ENCODE assay signal across 18 cellular contexts in the genomic region with DNA sequence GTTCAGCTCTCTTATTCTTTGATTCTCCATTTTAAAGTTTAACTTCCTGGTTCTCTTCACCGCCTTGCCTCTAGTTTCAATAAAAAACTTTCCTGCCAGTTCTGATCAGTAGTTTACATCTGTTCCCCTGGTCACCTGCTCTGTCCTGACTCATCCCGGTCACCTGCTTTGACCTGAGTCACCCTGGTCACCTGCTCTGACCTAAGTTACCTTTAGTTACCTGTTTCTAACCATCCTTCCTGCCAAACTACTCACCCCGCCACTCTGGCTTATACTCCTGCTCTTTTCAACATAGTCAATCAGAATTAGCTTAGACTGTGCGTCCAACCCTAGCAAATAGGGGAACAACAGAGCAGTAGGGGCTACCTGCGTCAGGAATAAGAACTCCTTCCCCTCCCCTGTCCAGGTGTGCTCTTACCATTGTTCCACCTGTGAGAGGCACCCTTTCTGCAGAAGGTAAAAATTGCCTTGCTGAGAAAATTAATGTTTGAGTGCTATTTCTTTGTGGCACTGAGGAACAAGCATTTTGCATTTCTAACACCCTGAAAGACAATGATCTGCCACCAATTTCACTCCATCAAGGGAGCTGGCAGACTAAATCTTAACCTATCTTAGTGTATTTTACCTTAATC.
DNase-seq lines count a peak whose midpoint lies in the region; ATAC-seq, FAIRE-seq and TF ChIP-seq lines count a peak whose summit lies in the region.
"Had no signal": no experiment of that assay in that cellular context is flagged by ENCODE, and none has a peak within 500 bp of the region (broad histone marks: within the 10 kb centered on the region; RNA-seq: fewer than 3 reads in every experiment).

No MANE protein-coding gene starts in this region.

- no peak overlapping the region for H2AFZ ChIP-seq in SK-N-SH (ENCODE audit: low read depth)
- no peak overlapping the region for H2AFZ ChIP-seq in hepatocyte
- H2AFZ ChIP-seq: GM23338 had no signal

- H3K27ac ChIP-seq in SK-N-SH (ENCODE audit: low read depth in 2 of 2, low read length in 1 of 2) = no peak overlapping the region
- peak overlapping the region; percentile 73 for H3K27ac ChIP-seq in hepatocyte
- H3K27ac ChIP-seq: BLaER1 treated with 17β-estradiol and CSF1 and Interleukin-3, amounts not matched to agents 10 nM and 100 nM; KMS-11 had no signal

- H3K9me3 ChIP-seq in SK-N-SH (peaks cover 26% of the 10 kb centered on the region), adipocyte (ENCODE audit: control insufficient read depth, low read length) (peaks cover 32% of the 10 kb centered on the region), hepatocyte (ENCODE audit: low read depth) (no peaks in the 10 kb centered on the region)

- POLR2A ChIA-PET in SK-N-SH (lab: Yijun Ruan, JAX) = no interaction called here

- no peak for TF ChIP-seq RAD21 in SK-N-SH (IDR thresholded peaks at IDR 0.05; ENCODE audit: low read length)

- H3F3A ChIP-seq in SK-N-SH (replicated peaks; ENCODE audit: insufficient read depth) = no peaks in the 10 kb centered on the region

- H3K36me3 ChIP-seq in SK-N-SH (replicated peaks in 1 of 2; ENCODE audit: control insufficient read depth in 1 of 2, insufficient read depth in 2 of 2, low read length in 1 of 2) (peaks cover 13 to 36% of the 10 kb centered on the region in 2 experiments), adipocyte (ENCODE audit: control insufficient read depth, insufficient read depth, low read length, severe bottlenecking) (peaks cover 17% of the 10 kb centered on the region), hepatocyte (replicated peaks; ENCODE audit: insufficient read depth, low read depth) (no peaks in the 10 kb centered on the region)

- H3K36me3 Mint-ChIP-seq in activated naive CD8-positive, alpha-beta T cell treated with anti-CD3 and anti-CD28 coated beads for 36 hours = no peaks in the 10 kb centered on the region
- H3K36me3 Mint-ChIP-seq: IgD-negative memory B cell had no signal

- DNase-seq in SK-N-SH (no peak), adipocyte (ENCODE audit: low read depth) (no peak), hepatocyte (ENCODE audit: low spot score) (peak; percentile 14), urothelium cell line (ENCODE audit: low spot score) (no peak)
- DNase-seq in activated naive CD8-positive, alpha-beta T cell treated with anti-CD3 and anti-CD28 coated beads for 36 hours = no peak
- DNase-seq: 8988T; CD4-positive, CD25-positive, alpha-beta regulatory T cell; DMS 273 treated with DMSO at 0.1 percent for 48 hours; DMS79 treated with DMSO at 0.1 percent for 48 hours; EL; H7 had no signal

- H3K4me2 ChIP-seq in SK-N-SH (no peak overlapping the region), hepatocyte (no peak overlapping the region)
- H3K4me2 ChIP-seq: BLaER1 treated with 17β-estradiol and CSF1 and Interleukin-3, amounts not matched to agents 10 nM and 100 nM; GM23338; KMS-11 had no signal

- WGBS in SK-N-SH (ENCODE audit: low lambda C conversion rate) = 86% methylated on average over 5 of the region's 5 CpGs
- 77% methylated on average over 5 of the region's 5 CpGs for WGBS in hepatocyte (ENCODE audit: low lambda C conversion rate, missing lambda C conversion rate)

- H3K4me3 Mint-ChIP-seq in activated naive CD8-positive, alpha-beta T cell treated with anti-CD3 and anti-CD28 coated beads for 36 hours = no peak overlapping the region
- H3K4me3 Mint-ChIP-seq: GM23338, IgD-negative memory B cell had no signal

- H4K20me1 ChIP-seq in SK-N-SH (ENCODE audit: insufficient read depth) (no peaks in the 10 kb centered on the region), hepatocyte (ENCODE audit: insufficient read depth, poor library complexity, severe bottlenecking) (no peaks in the 10 kb centered on the region)

- no peaks in the 10 kb centered on the region for H3K79me2 ChIP-seq in SK-N-SH (ENCODE audit: insufficient read depth)
- H3K79me2 ChIP-seq in hepatocyte = no peaks in the 10 kb centered on the region

- H3K9ac ChIP-seq in SK-N-SH = no peak overlapping the region
- no peak overlapping the region for H3K9ac ChIP-seq in adipocyte (ENCODE audit: low read length)
- H3K9ac ChIP-seq: BLaER1 treated with 17β-estradiol and CSF1 and Interleukin-3, amounts not matched to agents 10 nM and 100 nM; KMS-11 had no signal

- CTCF ChIA-PET in SK-N-SH (lab: Yijun Ruan, JAX) = no interaction called here

- H3K4me1 ChIP-seq in SK-N-SH (ENCODE audit: control insufficient read depth in 1 of 2, insufficient read depth in 2 of 2, low read depth in 1 of 2, low read length in 1 of 2) (no peaks in the 10 kb centered on the region), adipocyte (ENCODE audit: control insufficient read depth, insufficient read depth, low read length) (no peaks in the 10 kb centered on the region), hepatocyte (ENCODE audit: insufficient read depth) (peaks cover 4% of the 10 kb centered on the region)
- H3K4me1 ChIP-seq: BLaER1 treated with 17β-estradiol and CSF1 and Interleukin-3, amounts not matched to agents 10 nM and 100 nM had no signal

- no peak overlapping the region for H3K27ac Mint-ChIP-seq in activated naive CD8-positive, alpha-beta T cell treated with anti-CD3 and anti-CD28 coated beads for 36 hours
- H3K27ac Mint-ChIP-seq: CD4-positive, CD25-positive, alpha-beta regulatory T cell; GM23338; IgD-negative memory B cell had no signal

- H3K27me3 ChIP-seq in SK-N-SH (ENCODE audit: insufficient read depth) (no peaks in the 10 kb centered on the region), adipocyte (replicated peaks; ENCODE audit: control insufficient read depth, insufficient read depth, low read length) (no peaks in the 10 kb centered on the region), hepatocyte (no peaks in the 10 kb centered on the region)
- H3K27me3 ChIP-seq: BLaER1 treated with 17β-estradiol and CSF1 and Interleukin-3, amounts not matched to agents 10 nM and 100 nM had no signal

- TF ChIP-seq CTCF in SK-N-SH (IDR thresholded peaks at IDR 0.05) (no peak), hepatocyte (IDR thresholded peaks at IDR 0.05; ENCODE audit: poor library complexity) (no peak)

- H3K4me3 ChIP-seq in SK-N-SH (ENCODE audit: low read depth in 2 of 2, low read length in 1 of 2) (no peak overlapping the region; a peak in 1 of 4 replicates), adipocyte (ENCODE audit: low read length) (peak overlapping the region; percentile 46), hepatocyte (no peak overlapping the region)
- H3K4me3 ChIP-seq: GM23338 had no signal

- no peaks in the 10 kb centered on the region for H3K9me2 ChIP-seq in SK-N-SH
- H3K9me2 ChIP-seq in hepatocyte (replicated peaks; ENCODE audit: insufficient read depth) = no peaks in the 10 kb centered on the region

- ATAC-seq in SK-N-SH treated with all-trans-retinoic acid at 6 μM for 48 hours (no peak), GM19397 (IDR thresholded peaks at IDR 0.05; ENCODE audit: unreplicated experiment) (no peak)
- ATAC-seq: GM23338 had no signal

- peaks cover 21% of the 10 kb centered on the region for H3K9me3 Mint-ChIP-seq in activated naive CD8-positive, alpha-beta T cell treated with anti-CD3 and anti-CD28 coated beads for 36 hours

- no peak for TF ChIP-seq EP300 in SK-N-SH (IDR thresholded peaks at IDR 0.05; ENCODE audit: borderline replicate concordance in 1 of 2, low read depth in 1 of 2, low read length in 1 of 2)

- no peak for FAIRE-seq in urothelium cell line (lab: Jason Lieb, UNC)
- FAIRE-seq: G401.6 had no signal

- no peaks in the 10 kb centered on the region for H3K27me3 Mint-ChIP-seq in activated naive CD8-positive, alpha-beta T cell treated with anti-CD3 and anti-CD28 coated beads for 36 hours
- H3K27me3 Mint-ChIP-seq: CD4-positive, CD25-positive, alpha-beta regulatory T cell; IgD-negative memory B cell had no signal

- no peaks in the 10 kb centered on the region for H3K4me1 Mint-ChIP-seq in activated naive CD8-positive, alpha-beta T cell treated with anti-CD3 and anti-CD28 coated beads for 36 hours
- H3K4me1 Mint-ChIP-seq: CD4-positive, CD25-positive, alpha-beta regulatory T cell; GM23338; IgD-negative memory B cell had no signal

TF ChIP-seq in SK-N-SH treated with all-trans-retinoic acid at 6 μM for 48 hours, 23 proteins besides CTCF, POLR2A, EP300 and RAD21 (continues in another document):
- TF ChIP-seq, protein P1, sequence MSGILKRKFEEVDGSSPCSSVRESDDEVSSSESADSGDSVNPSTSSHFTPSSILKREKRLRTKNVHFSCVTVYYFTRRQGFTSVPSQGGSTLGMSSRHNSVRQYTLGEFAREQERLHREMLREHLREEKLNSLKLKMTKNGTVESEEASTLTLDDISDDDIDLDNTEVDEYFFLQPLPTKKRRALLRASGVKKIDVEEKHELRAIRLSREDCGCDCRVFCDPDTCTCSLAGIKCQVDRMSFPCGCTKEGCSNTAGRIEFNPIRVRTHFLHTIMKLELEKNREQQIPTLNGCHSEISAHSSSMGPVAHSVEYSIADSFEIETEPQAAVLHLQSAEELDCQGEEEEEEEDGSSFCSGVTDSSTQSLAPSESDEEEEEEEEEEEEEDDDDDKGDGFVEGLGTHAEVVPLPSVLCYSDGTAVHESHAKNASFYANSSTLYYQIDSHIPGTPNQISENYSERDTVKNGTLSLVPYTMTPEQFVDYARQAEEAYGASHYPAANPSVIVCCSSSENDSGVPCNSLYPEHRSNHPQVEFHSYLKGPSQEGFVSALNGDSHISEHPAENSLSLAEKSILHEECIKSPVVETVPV (CRISPR knock-in tag; IDR thresholded peaks at IDR 0.05) = no peak
- no peak for TF ChIP-seq ISL1 (CRISPR knock-in tag; IDR thresholded peaks at IDR 0.05)
- 0 out of 2 replicates have a peak, but pooled peaks have one; percentile 18 for TF ChIP-seq CSDC2 (CRISPR knock-in tag; IDR thresholded peaks at IDR 0.05)
- no peak for TF ChIP-seq TCF4 (CRISPR knock-in tag; IDR thresholded peaks at IDR 0.05; ENCODE audit: borderline replicate concordance)
- no peak for TF ChIP-seq TOX (CRISPR knock-in tag; IDR thresholded peaks at IDR 0.05; ENCODE audit: borderline replicate concordance)

TF ChIP-seq in SK-N-SH, 30 proteins besides CTCF, POLR2A, EP300 and RAD21:
- no peak for TF ChIP-seq EZH2phosphoT487 (IDR thresholded peaks at IDR 0.05; ENCODE audit: borderline replicate concordance, low read depth)
